Comparison of ENCODE assay signal across 13 cellular contexts in genomic region chr5:59586811-59587340, GRCh38.
DNase-seq lines count a peak whose midpoint lies in the region; TF ChIP-seq lines count a peak whose summit lies in the region.
"Had no signal": no experiment of that assay in that cellular context is flagged by ENCODE, and none has a peak within 500 bp of the region (broad histone marks: within the 10 kb centered on the region; RNA-seq: fewer than 3 reads in every experiment).

No MANE protein-coding gene starts in this region.

- peak overlapping the region; percentile 70 for H3K4me2 ChIP-seq in neural cell (ENCODE audit: low read length)

- TF ChIP-seq EP300 in neural cell (conservative IDR thresholded peaks at IDR 0.05; ENCODE audit: poor library complexity, severe bottlenecking), result no peak
- TF ChIP-seq EP300 in tibial nerve (IDR thresholded peaks at IDR 0.05), result no peak

- no peak for TF ChIP-seq POLR2A in tibial nerve (IDR thresholded peaks at IDR 0.05)

- peaks cover 54% of the 10 kb centered on the region for H3K4me1 ChIP-seq in endocrine pancreas (ENCODE audit: control insufficient read depth, insufficient read depth, low read length)
- peaks cover 0 to 22% (median 2%) of the 10 kb centered on the region in 4 donors for H3K4me1 ChIP-seq in tibial nerve

- WGBS in tibial nerve, 2 donors, result 47 to 52% methylated on average over 7 of the region's 7 CpGs

- peaks cover 45% of the 10 kb centered on the region for H3K79me2 ChIP-seq in neural cell (replicated peaks; ENCODE audit: insufficient read depth, low read length)

- H3K27ac ChIP-seq in neural cell (ENCODE audit: low read length) (peak overlapping the region; percentile 87), tibial nerve (no peak overlapping the region)
- H3K27ac ChIP-seq: 22Rv1, RWPE1, thyroid gland had no signal

- no peaks in the 10 kb centered on the region for H3K9me2 ChIP-seq in neural cell (ENCODE audit: insufficient read depth, low read length)

- no peaks in the 10 kb centered on the region for H4K20me1 ChIP-seq in neural cell (ENCODE audit: insufficient read depth)

- no peak overlapping the region for H2AFZ ChIP-seq in neural cell (ENCODE audit: low read depth, low read length)

- no peak for TF ChIP-seq CTCF in neural cell (IDR thresholded peaks at IDR 0.05; ENCODE audit: poor library complexity, severe bottlenecking)
- TF ChIP-seq CTCF in tibial nerve (IDR thresholded peaks at IDR 0.05), result no peak

- H3F3A ChIP-seq in neural cell (ENCODE audit: insufficient read depth, low read length, poor library complexity, severe bottlenecking), result peaks cover 3% of the 10 kb centered on the region

- H3K9ac ChIP-seq in endocrine pancreas (ENCODE audit: control insufficient read depth, insufficient read depth, low read length) (no peak overlapping the region), neural cell (ENCODE audit: low read length) (peak overlapping the region; percentile 73)

- H3K9me3 ChIP-seq in endocrine pancreas (ENCODE audit: control insufficient read depth, low read length) (no peaks in the 10 kb centered on the region), neural cell (ENCODE audit: low read length) (no peaks in the 10 kb centered on the region), tibial nerve (no peaks in the 10 kb centered on the region)
- H3K9me3 ChIP-seq: thyroid gland had no signal

- H3K27me3 ChIP-seq in endocrine pancreas (ENCODE audit: control insufficient read depth, insufficient read depth, low read length) (no peaks in the 10 kb centered on the region), neural cell (ENCODE audit: insufficient read depth, low read depth, low read length) (no peaks in the 10 kb centered on the region), tibial nerve (no peaks in the 10 kb centered on the region)
- H3K27me3 ChIP-seq: thyroid gland had no signal

- DNase-seq in NCI-H146 (lab: John Stamatoyannopoulos, UW) (peak; percentile 17), NCI-H146 treated with DMSO at 0.1 percent for 48 hours (lab: John Stamatoyannopoulos, UW; ENCODE audit: unreplicated experiment) (no peak), tibial nerve (ENCODE audit: low spot score in 2 of 2) (no peak), NCI-H2029 treated with DMSO at 0.1 percent for 48 hours (lab: John Stamatoyannopoulos, UW) (no peak), SKM-1 treated with dmso at 0.1 percent for 144 hours (lab: John Stamatoyannopoulos, UW; ENCODE audit: unreplicated experiment) (no peak)
- no peak for DNase-seq in stimulated activated CD4-positive, alpha-beta T cell treated with anti-CD3 and anti-CD28 coated beads, Interleukin-2, amount 100 ng/mL, for 48 hours
- DNase-seq: activated CD4-positive, alpha-beta T cell treated with anti-CD3 and anti-CD28 coated beads, Interleukin-2, amount 50 U/mL, for 48 hours; activated effector memory CD4-positive, alpha-beta T cell treated with Interleukin-2 at 50 U/mL for 16 hours had no signal

- H3K4me3 ChIP-seq in endocrine pancreas (ENCODE audit: control insufficient read depth, insufficient read depth, low read length) (peak overlapping the region; percentile 81), neural cell (ENCODE audit: low read length) (peak overlapping the region; percentile 71), tibial nerve (peak overlapping the region in 3 of 4 donors; percentile 3 to 39 (median 26))
- H3K4me3 ChIP-seq: thyroid gland had no signal

- no peak for TF ChIP-seq RAD21 in neural cell (conservative IDR thresholded peaks at IDR 0.05)

- H3K36me3 ChIP-seq in endocrine pancreas (ENCODE audit: control insufficient read depth, insufficient read depth, low read length), result no peaks in the 10 kb centered on the region
- no peaks in the 10 kb centered on the region for H3K36me3 ChIP-seq in neural cell (ENCODE audit: insufficient read depth, low read length)
- H3K36me3 ChIP-seq in tibial nerve, result no peaks in the 10 kb centered on the region
- H3K36me3 ChIP-seq: thyroid gland had no signal

TF ChIP-seq in neural cell, 6 proteins besides CTCF, POLR2A, EP300 and RAD21:
- TF ChIP-seq TAF1 (IDR thresholded peaks at IDR 0.05; ENCODE audit: low read depth) (no peak), MXI1 (conservative IDR thresholded peaks at IDR 0.05; ENCODE audit: poor library complexity, severe bottlenecking) (peak; percentile 2)

Comparison
In these comparisons a context has a peak if more than half of its experiments do, and no peak if none do; other contexts are left out.
1. H3K4me3 ChIP-seq: peak in every context shown above with its lines; median percentile 81 in endocrine pancreas; 71 in neural cell; 26 in tibial nerve.